Comparison of ENCODE assay signal across 1 cellular context in genomic region chr15:86139828-86140227, GRCh38.
TF ChIP-seq lines count a peak whose summit lies in the region.

No MANE protein-coding gene starts in this region.

TF ChIP-seq in K562, 482 proteins besides CTCF, POLR2A, EP300 and RAD21:
- TF ChIP-seq HDAC8 (tag; IDR thresholded peaks at IDR 0.05) (no peak), ZNF212 (CRISPR knock-in tag; IDR thresholded peaks at IDR 0.05) (no peak), THAP7 (CRISPR knock-in tag; IDR thresholded peaks at IDR 0.05) (no peak), ZNF75A (CRISPR knock-in tag; IDR thresholded peaks at IDR 0.05) (no peak), STAT6 (CRISPR knock-in tag; IDR thresholded peaks at IDR 0.05) (no peak), ZNF239 (CRISPR knock-in tag; IDR thresholded peaks at IDR 0.05) (no peak), ARID3A (IDR thresholded peaks at IDR 0.05; ENCODE audit: borderline replicate concordance, low read depth, low read length) (no peak), PML (IDR thresholded peaks at IDR 0.05; ENCODE audit: low read length) (no peak), STAG1 (CRISPR knock-in tag; IDR thresholded peaks at IDR 0.05; ENCODE audit: borderline replicate concordance) (no peak), ZNF507 (tag; conservative IDR thresholded peaks at IDR 0.05) (no peak)
